In the genomic region with DNA sequence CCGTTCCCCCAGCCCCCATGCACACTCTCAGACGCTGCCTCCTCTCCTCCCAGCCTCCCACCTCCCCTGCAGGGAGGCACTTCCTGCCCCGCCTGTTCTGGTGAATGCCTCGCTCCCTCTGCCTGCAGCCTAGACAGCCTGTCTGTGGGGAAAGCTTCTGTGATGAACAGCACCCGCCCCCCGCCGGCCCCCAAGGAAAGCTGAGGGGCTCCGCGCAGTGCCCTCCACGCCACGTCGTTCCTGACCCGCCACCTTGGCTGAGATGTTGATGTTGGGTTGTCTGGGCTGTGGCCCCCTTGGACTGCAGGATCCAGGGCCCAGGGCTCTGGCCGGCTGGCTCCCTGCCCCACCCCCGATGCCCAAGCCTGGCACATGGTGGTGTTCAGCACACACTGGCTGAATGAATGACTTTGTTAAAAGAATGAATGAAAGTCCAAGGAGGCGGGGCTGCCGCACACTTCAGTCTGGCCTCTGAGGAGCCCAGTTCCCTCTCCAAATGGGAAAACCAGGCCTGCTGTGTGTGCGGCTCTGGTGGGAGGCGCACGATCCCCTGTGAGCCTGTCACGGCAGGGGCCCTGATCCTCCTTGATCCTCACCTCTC, we compare ENCODE assay signal across 16 cellular contexts. TPM values are rescaled to one million over a fixed set of nuclear protein-coding genes. Genes with fewer than 3 reads are reported as not detected.
A peak's percentile ranks its signal among the peaks of the same experiment; 100 is the strongest.
DNase-seq lines count a peak whose midpoint lies in the region; ATAC-seq, FAIRE-seq and TF ChIP-seq lines count a peak whose summit lies in the region.
"Had no signal": no experiment of that assay in that cellular context is flagged by ENCODE, and none has a peak within 500 bp of the region (broad histone marks: within the 10 kb centered on the region; RNA-seq: fewer than 3 reads in every experiment).

No MANE protein-coding gene starts in this region.

- H3K4me1 ChIP-seq in kidney (ENCODE audit: control insufficient read depth in 1 of 2, insufficient read depth in 1 of 2, low read depth in 1 of 2, low read length in 2 of 2) (peaks cover 18 to 38% of the 10 kb centered on the region in 2 donors), spleen (peaks cover 0 to 32% (median 13%) of the 10 kb centered on the region in 6 donors), gastroesophageal sphincter (peaks cover 0 to 43% (median 17%) of the 10 kb centered on the region in 3 donors)
- H3K4me1 ChIP-seq: parathyroid adenoma had no signal

- H3K9ac ChIP-seq in kidney (ENCODE audit: low read length in 2 of 2), result no peak overlapping the region
- H3K9ac ChIP-seq: parathyroid adenoma had no signal

- no peak overlapping the region for H3K4me3 Mint-ChIP-seq in T-cell
- H3K4me3 Mint-ChIP-seq: activated T-cell treated with anti-CD3 and anti-CD28 coated beads, Interleukin-2, amount 50 U/mL, for 4 hours had no signal

- DNase-seq in NCI-H345 (lab: John Stamatoyannopoulos, UW), result peak; percentile 29
- no peak for DNase-seq in NCI-H345 treated with DMSO at 0.1 percent for 48 hours (lab: John Stamatoyannopoulos, UW; ENCODE audit: unreplicated experiment)
- DNase-seq in T-cell, result no peak
- peak; percentile 76 for DNase-seq in kidney
- DNase-seq in spleen, result no peak
- no peak for DNase-seq in germinal center (ENCODE audit: low spot score)
- DNase-seq: activated T-cell treated with anti-CD3 and anti-CD28 coated beads, Interleukin-2, amount 50 U/mL, for 4 hours; erythroblast; NCI-H2029 treated with DMSO at 0.1 percent for 48 hours had no signal

- H3K27me3 Mint-ChIP-seq in T-cell, result peaks cover 0 to 6% of the 10 kb centered on the region in 2 donors

- CTCF ChIA-PET in T-cell (lab: Charles Lee), result no interaction called here

- H3K9me3 Mint-ChIP-seq in T-cell, result no peaks in the 10 kb centered on the region
- H3K9me3 Mint-ChIP-seq: activated T-cell treated with anti-CD3 and anti-CD28 coated beads, Interleukin-2, amount 50 U/mL, for 4 hours had no signal

- no peak overlapping the region for H3K27ac Mint-ChIP-seq in T-cell

- TF ChIP-seq CTCF in kidney (IDR thresholded peaks at IDR 0.05; ENCODE audit: borderline replicate concordance, extremely low read depth, insufficient read depth), result no peak
- no peak for TF ChIP-seq CTCF in spleen (IDR thresholded peaks at IDR 0.05 in 8 of 11, conservative IDR thresholded peaks at IDR 0.05 in 3 of 11)
- no peak for TF ChIP-seq CTCF in gastroesophageal sphincter (IDR thresholded peaks at IDR 0.05)

- intact Hi-C loops in kidney (cut with DNase I), result no loop called here
- intact Hi-C loops in spleen (cut with DNase I; ENCODE audit: low total_unique reads), result no loop called here

- 42 to 49% (median 44%) methylated on average over 13 to 21 of the region's 21 CpGs for WGBS in spleen, 5 donors
- 56 to 60% methylated on average over 4 to 7 of the region's 21 CpGs for whole genome bisulfite sequencing in gastroesophageal sphincter (ENCODE audit: low coverage in 1 of 2), 2 donors

- H3K27me3 ChIP-seq in spleen (replicated peaks in 1 of 7) (peaks cover 0 to 58% (median 3%) of the 10 kb centered on the region in 7 donors), gastroesophageal sphincter (peaks cover 24% of the 10 kb centered on the region)

- H3K36me3 Mint-ChIP-seq in T-cell, result no peaks in the 10 kb centered on the region

- no peak for TF ChIP-seq EP300 in gastroesophageal sphincter (IDR thresholded peaks at IDR 0.05)

- H3K36me3 ChIP-seq in kidney (ENCODE audit: control insufficient read depth in 1 of 2, insufficient read depth in 2 of 2, low read length in 2 of 2), result no peaks in the 10 kb centered on the region
- H3K36me3 ChIP-seq in spleen, result no peaks in the 10 kb centered on the region
- H3K36me3 ChIP-seq in gastroesophageal sphincter, result no peaks in the 10 kb centered on the region
- H3K36me3 ChIP-seq: breast epithelium had no signal

- H3K27ac ChIP-seq in kidney (ENCODE audit: low read depth in 2 of 2, low read length in 2 of 2), result peak overlapping the region in 1 of 2 donors; percentile 32
- H3K27ac ChIP-seq in spleen, result peak overlapping the region in 5 of 8 donors; percentile 4 to 67 (median 52)
- peak overlapping the region in 1 of 4 donors; percentile 18 for H3K27ac ChIP-seq in gastroesophageal sphincter
- H3K27ac ChIP-seq: A549, breast epithelium, parathyroid adenoma had no signal

- no peaks in the 10 kb centered on the region for H3K9me3 ChIP-seq in kidney (ENCODE audit: control insufficient read depth in 1 of 2, low read length in 2 of 2)
- no peaks in the 10 kb centered on the region for H3K9me3 ChIP-seq in spleen
- no peaks in the 10 kb centered on the region for H3K9me3 ChIP-seq in gastroesophageal sphincter
- H3K9me3 ChIP-seq: A549, breast epithelium had no signal

- FAIRE-seq in kidney (lab: Jason Lieb, UNC), result no peak
- FAIRE-seq: A549 had no signal

- POLR2A ChIA-PET in T-cell (lab: Charles Lee), result no interaction called here

- no peak for TF ChIP-seq POLR2A in spleen (IDR thresholded peaks at IDR 0.05)
- TF ChIP-seq POLR2A in gastroesophageal sphincter (IDR thresholded peaks at IDR 0.05), result no peak

- ATAC-seq in T-cell (replicated peaks in 1 of 4) (peak in 3 of 4 experiments; percentile 48 to 64 (median 61)), gastroesophageal sphincter (no peak), HG02798 (IDR thresholded peaks at IDR 0.05; ENCODE audit: poor library complexity, unreplicated experiment) (no peak)
- ATAC-seq: A549 had no signal

- peaks cover 4 to 13% (median 6%) of the 10 kb centered on the region in 3 donors for H3K4me1 Mint-ChIP-seq in T-cell

- H3K4me3 ChIP-seq in kidney (ENCODE audit: low read length in 2 of 2), result no peak overlapping the region
- no peak overlapping the region for H3K4me3 ChIP-seq in spleen
- H3K4me3 ChIP-seq in gastroesophageal sphincter, result no peak overlapping the region
- H3K4me3 ChIP-seq: A549 had no signal

RNA-seq across cellular contexts. Expression of a gene that starts 2.1 kb away (rescaled TPM):
- total RNA-seq in T-cell (not detected), kidney (not detected), spleen (not detected), gastroesophageal sphincter (not detected)
- polyA plus RNA-seq in kidney (ENCODE audit: insufficient read depth, low read depth, low replicate concordance) (not detected), spleen (not detected)
- total RNA-seq: activated T-cell treated with anti-CD3 and anti-CD28 coated beads, Interleukin-2, amount 50 U/mL, for 4 hours; breast epithelium; HT1080; kidney epithelial cell had no signal
- polyA plus RNA-seq: A549 had no signal

RNA-seq across cellular contexts. Expression of a gene that starts 7.7 kb away (rescaled TPM):
- under 1 TPM; 0.16 to 0.76 (median 0.53) TPM for total RNA-seq in T-cell
- 32.1 TPM for total RNA-seq in kidney
- 20.0 TPM for polyA plus RNA-seq in kidney (ENCODE audit: insufficient read depth, low read depth, low replicate concordance)
- total RNA-seq in spleen, result 10 to 100 TPM in 1 of 7 donors, 1 to 10 TPM in 6; 1.6 to 10.1 (median 4.1) TPM
- 10 to 100 TPM in 1 of 3 donors, 1 to 10 TPM in 2; 3.0 to 11.7 (median 4.5) TPM for polyA plus RNA-seq in spleen
- 1 to 10 TPM; 2.0 to 5.8 (median 3.1) TPM for total RNA-seq in gastroesophageal sphincter
- total RNA-seq: HT1080 had no signal
- polyA plus RNA-seq: A549 had no signal

RNA-seq across cellular contexts. Expression of a gene that starts 47.9 kb away (rescaled TPM):
- total RNA-seq in T-cell (1 to 10 TPM; 3.6 to 6.1 (median 4.9) TPM), kidney (5.8 TPM), spleen (10 to 100 TPM; 15.4 to 28.7 (median 20.9) TPM), gastroesophageal sphincter (10 to 100 TPM in 1 of 4 donors, 1 to 10 TPM in 3; 1.7 to 11.8 (median 5.2) TPM)
- polyA plus RNA-seq in kidney (ENCODE audit: insufficient read depth, low read depth, low replicate concordance) (2.5 TPM), spleen (10 to 100 TPM; 15.4 to 35.0 (median 32.8) TPM)

Comparison
In these comparisons a context has a peak if more than half of its experiments do, and no peak if none do; other contexts are left out.
1. DNase-seq: peak in NCI-H345 (single experiment) and kidney (single experiment); none in NCI-H345 treated with DMSO at 0.1 percent for 48 hours (single experiment), T-cell (0 of 34), spleen (single experiment) and germinal center (single experiment).
2. ATAC-seq: peak in T-cell (3 of 4); none in gastroesophageal sphincter (single experiment) and HG02798 (single experiment).